11 cellular contexts compared by ENCODE assay signal in genomic region chr19:14002571-14003278, GRCh38. TPM values are rescaled to one million over a fixed set of nuclear protein-coding genes. Genes with fewer than 3 reads are reported as not detected.
DNase-seq lines count a peak whose midpoint lies in the region; ATAC-seq and TF ChIP-seq lines count a peak whose summit lies in the region.
"Had no signal": no experiment of that assay in that cellular context is flagged by ENCODE, and none has a peak within 500 bp of the region (broad histone marks: within the 10 kb centered on the region; RNA-seq: fewer than 3 reads in every experiment).

No MANE protein-coding gene starts in this region.

- H3K4me1 Mint-ChIP-seq in CD14-positive monocyte (peaks cover 42% of the 10 kb centered on the region), neural crest cell (peaks cover 17% of the 10 kb centered on the region)

- TF ChIP-seq CTCF in CD14-positive monocyte (IDR thresholded peaks at IDR 0.05) (no peak), neural crest cell (conservative IDR thresholded peaks at IDR 0.05) (no peak)

- H3K4me3 Mint-ChIP-seq in CD14-positive monocyte (peak overlapping the region in 1 of 2 donors; percentile 24), neural crest cell (peak overlapping the region; percentile 36)

- H3K27me3 Mint-ChIP-seq in CD14-positive monocyte (ENCODE audit: low read depth in 3 of 3) (peaks cover 0 to 4% (median 0%) of the 10 kb centered on the region in 3 donors), neural crest cell (ENCODE audit: low read depth) (no peaks in the 10 kb centered on the region)

- intact Hi-C loops in CD14-positive monocyte (cut with micrococcal nuclease): loop anchor here (5.0 kb wide), 2 partner anchors 35 to 115 kb away; partner anchors contain the start of gene PRKACA (in 1 of the 2)

- H3K36me3 Mint-ChIP-seq in CD14-positive monocyte: peaks cover 16 to 38% of the 10 kb centered on the region in 2 donors
- H3K36me3 Mint-ChIP-seq in neural crest cell (ENCODE audit: low read depth): peaks cover 11% of the 10 kb centered on the region

- H3K9me3 Mint-ChIP-seq in CD14-positive monocyte (peaks cover 0 to 10% (median 4%) of the 10 kb centered on the region in 7 donors), neural crest cell (peaks cover 5% of the 10 kb centered on the region)

- no peak for DNase-seq in CD14-positive monocyte (ENCODE audit: low spot score)
- peak; percentile 15 to 17 for DNase-seq in Kasumi-1 (lab: John Stamatoyannopoulos, UW)
- peak; percentile 4 for DNase-seq in cerebellum (ENCODE audit: low spot score)
- DNase-seq in neural crest cell (ENCODE audit: low read depth, low spot score): no peak
- no peak for DNase-seq in T1000 (lab: John Stamatoyannopoulos, UW)
- DNase-seq in activated CD4-positive, CD25-positive, alpha-beta regulatory T cell treated with anti-CD3 and anti-CD28 coated beads, Interleukin-2, amount 50 U/mL, for 72 hours: no peak
- DNase-seq: NCI-H1092 treated with DMSO at 0.1 percent for 48 hours had no signal

- peak overlapping the region; percentile 38 to 100 (median 84) for H3K27ac Mint-ChIP-seq in CD14-positive monocyte
- H3K27ac Mint-ChIP-seq in neural crest cell (ENCODE audit: unreplicated experiment): no peak overlapping the region

- ATAC-seq in GM21723 (IDR thresholded peaks at IDR 0.05; ENCODE audit: unreplicated experiment) (no peak), HG03280 (IDR thresholded peaks at IDR 0.05; ENCODE audit: unreplicated experiment) (no peak)
- ATAC-seq: HCT116 had no signal

RNA-seq across cellular contexts. Expression of gene RFX1, which starts 3.4 kb away (rescaled TPM):
- under 1 TPM; 0.89 to 0.95 TPM for polyA plus RNA-seq in CD14-positive monocyte
- total RNA-seq in cerebellum (3.4 TPM), neural crest cell (17.6 and 19.9 TPM in 2 replicates)

RNA-seq across cellular contexts. Expression of gene RLN3, which starts 25.2 kb away (rescaled TPM):
- not detected for polyA plus RNA-seq in CD14-positive monocyte
- total RNA-seq in cerebellum (not detected), neural crest cell (not detected in 2 replicates)
- total RNA-seq: frontal cortex had no signal

RNA-seq across cellular contexts. Expression of gene IL27RA, which starts 28.8 kb away (rescaled TPM):
- polyA plus RNA-seq in CD14-positive monocyte: 10 to 100 TPM; 54.9 to 61.5 TPM
- total RNA-seq in cerebellum: 1.1 TPM
- 4.8 and 5.0 TPM in 2 replicates for total RNA-seq in neural crest cell

RNA-seq across cellular contexts. Expression of gene DCAF15, which starts 50.4 kb away (rescaled TPM):
- 1 to 10 TPM; 2.8 to 3.4 TPM for polyA plus RNA-seq in CD14-positive monocyte
- total RNA-seq in cerebellum: 11.6 TPM
- total RNA-seq in neural crest cell: 83.5 and 85.6 TPM in 2 replicates

RNA-seq across cellular contexts. Expression of gene PALM3, which starts 59.2 kb away (rescaled TPM):
- not detected for polyA plus RNA-seq in CD14-positive monocyte
- total RNA-seq in cerebellum (2.2 TPM), neural crest cell (5.2 and 5.7 TPM in 2 replicates)

Comparison
In these comparisons a context has a peak if more than half of its experiments do, and no peak if none do; other contexts are left out.
1. DNase-seq: peak in Kasumi-1 (2 of 2) and cerebellum (single experiment); none in CD14-positive monocyte (single experiment), neural crest cell (single experiment), T1000 (single experiment) and activated CD4-positive, CD25-positive, alpha-beta regulatory T cell treated with anti-CD3 and anti-CD28 coated beads, Interleukin-2, amount 50 U/mL, for 72 hours (single experiment).